ENCODE assay signal across 37 cellular contexts in the genomic region with DNA sequence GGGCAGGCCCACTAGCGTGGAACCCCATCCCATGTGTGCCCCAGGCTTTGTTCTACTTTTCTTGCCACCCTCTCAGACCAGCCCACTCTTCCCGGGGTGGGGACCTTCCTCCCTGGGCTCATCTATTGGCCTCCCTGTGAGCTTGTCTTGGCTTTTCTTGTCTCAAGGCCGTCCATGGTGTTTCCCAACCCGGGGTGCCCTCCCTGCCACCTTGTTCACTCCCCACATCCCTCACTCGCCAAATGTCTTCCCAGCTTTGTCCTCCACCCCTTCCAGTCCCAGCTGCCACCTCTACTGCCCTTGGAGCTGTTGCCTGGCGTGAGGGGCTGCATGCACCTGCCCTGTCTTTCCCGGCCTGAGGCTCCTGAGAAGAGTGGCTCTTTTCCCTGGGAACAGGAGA. TPM values are rescaled to one million over a fixed set of nuclear protein-coding genes. Genes with fewer than 3 reads are reported as not detected.
"Had no signal": no experiment of that assay in that cellular context is flagged by ENCODE, and none has a peak within 500 bp of the region (broad histone marks: within the 10 kb centered on the region; RNA-seq: fewer than 3 reads in every experiment).

No MANE protein-coding gene starts in this region.

- H3K27me3 Mint-ChIP-seq: activated naive CD8-positive, alpha-beta T cell treated with anti-CD3 and anti-CD28 coated beads for 36 hours; T-cell had no signal

- DNase-seq: activated CD4-positive, alpha-beta memory T cell treated with anti-CD3 and anti-CD28 coated beads, Interleukin-2, amount 10 ng/mL, durations not matched to agents 7 days and 5 days; activated CD4-positive, alpha-beta T cell treated with anti-CD3 and anti-CD28 coated beads for 1 hour; activated CD4-positive, alpha-beta T cell treated with anti-CD3 and anti-CD28 coated beads for 48 hours; activated CD4-positive, CD25-positive, alpha-beta regulatory T cell; activated CD8-positive, alpha-beta memory T cell treated with anti-CD3 and anti-CD28 coated beads for 24 hours; activated CD8-positive, alpha-beta memory T cell treated with anti-CD3 and anti-CD28 coated beads, Interleukin-2, amount 10 ng/mL, durations not matched to agents 7 days and 5 days; activated CD8-positive, alpha-beta memory T cell treated with anti-CD3 and anti-CD28 coated beads, Interleukin-2, amount 50 U/mL, for 48 hours; activated effector memory CD4-positive, alpha-beta T cell treated with anti-CD3 and anti-CD28 coated beads, Interleukin-2, amount 50 U/mL, for 16 hours; activated naive CD4-positive, alpha-beta T cell; activated naive CD4-positive, alpha-beta T cell treated with anti-CD3 and anti-CD28 coated beads, Interleukin-2, amount 50 U/mL, for 16 hours; activated naive CD8-positive, alpha-beta T cell treated with anti-CD3 and anti-CD28 coated beads for 36 hours; activated T-cell treated with anti-CD3 and anti-CD28 coated beads, Interleukin-2, amount 50 U/mL, for 72 hours; amygdala; Karpas-422; KBM-7; NCI-H1105; NCI-H1417 treated with DMSO at 0.1 percent for 48 hours; NCI-H1694; NCI-H1930; NCI-H510A; NCI-H526; NCI-H748 treated with DMSO at 0.1 percent for 48 hours; NK-92 treated with Interleukin-12 subunit alpha and Interleukin-12 subunit beta, amount 100 ng/mL, for 24 hours; PC-9; SIG-M5; T-cell; T-helper 2 cell; T-helper 9 cell; WERI-Rb-1 had no signal

- H3K4me1 Mint-ChIP-seq: activated CD4-positive, alpha-beta memory T cell treated with anti-CD3 and anti-CD28 coated beads, Interleukin-2, amount 10 ng/mL, durations not matched to agents 7 days and 5 days; activated CD8-positive, alpha-beta memory T cell treated with anti-CD3 and anti-CD28 coated beads, Interleukin-2, amount 10 ng/mL, durations not matched to agents 7 days and 5 days; activated naive CD8-positive, alpha-beta T cell treated with anti-CD3 and anti-CD28 coated beads for 36 hours; activated T-helper 17 cell treated with anti-CD3 and anti-CD28 coated beads, Interleukin-2, amount 50 U/mL, for 72 hours; T-cell had no signal

- H3K27ac Mint-ChIP-seq: activated CD4-positive, alpha-beta memory T cell treated with anti-CD3 and anti-CD28 coated beads, Interleukin-2, amount 10 ng/mL, durations not matched to agents 7 days and 5 days; activated CD8-positive, alpha-beta memory T cell treated with anti-CD3 and anti-CD28 coated beads, Interleukin-2, amount 10 ng/mL, durations not matched to agents 7 days and 5 days; activated naive CD8-positive, alpha-beta T cell treated with anti-CD3 and anti-CD28 coated beads for 36 hours; activated T-cell treated with anti-CD3 and anti-CD28 coated beads, Interleukin-2, amount 50 U/mL, for 72 hours had no signal

- H3K9me3 ChIP-seq: ascending aorta had no signal

- H3K9me3 Mint-ChIP-seq: activated CD4-positive, alpha-beta memory T cell treated with anti-CD3 and anti-CD28 coated beads, Interleukin-2, amount 10 ng/mL, durations not matched to agents 7 days and 5 days; activated naive CD8-positive, alpha-beta T cell treated with anti-CD3 and anti-CD28 coated beads for 36 hours; activated T-cell treated with anti-CD3 and anti-CD28 coated beads, Interleukin-2, amount 50 U/mL, for 72 hours; activated T-helper 17 cell treated with anti-CD3 and anti-CD28 coated beads, Interleukin-2, amount 50 U/mL, for 72 hours; T-cell had no signal

- ATAC-seq: activated CD8-positive, alpha-beta memory T cell treated with anti-CD3 and anti-CD28 coated beads, Interleukin-2, amount 10 ng/mL, durations not matched to agents 7 days and 5 days; activated T-cell treated with anti-CD3 and anti-CD28 coated beads, Interleukin-2, amount 50 U/mL, for 72 hours; activated T-helper 17 cell treated with anti-CD3 and anti-CD28 coated beads, Interleukin-2, amount 50 U/mL, for 72 hours; Right ventricle myocardium inferior; SK-N-SH treated with all-trans-retinoic acid at 6 μM for 48 hours; T-cell had no signal

- H3K4me3 Mint-ChIP-seq: activated CD4-positive, alpha-beta memory T cell treated with anti-CD3 and anti-CD28 coated beads, Interleukin-2, amount 10 ng/mL, durations not matched to agents 7 days and 5 days; activated CD8-positive, alpha-beta memory T cell treated with anti-CD3 and anti-CD28 coated beads, Interleukin-2, amount 10 ng/mL, durations not matched to agents 7 days and 5 days; activated naive CD8-positive, alpha-beta T cell treated with anti-CD3 and anti-CD28 coated beads for 36 hours; activated T-cell treated with anti-CD3 and anti-CD28 coated beads, Interleukin-2, amount 50 U/mL, for 72 hours; activated T-helper 17 cell treated with anti-CD3 and anti-CD28 coated beads, Interleukin-2, amount 50 U/mL, for 72 hours; T-cell had no signal

- H3K36me3 Mint-ChIP-seq: activated CD8-positive, alpha-beta memory T cell treated with anti-CD3 and anti-CD28 coated beads, Interleukin-2, amount 10 ng/mL, durations not matched to agents 7 days and 5 days; activated naive CD8-positive, alpha-beta T cell treated with anti-CD3 and anti-CD28 coated beads for 36 hours had no signal

RNA-seq across cellular contexts. Expression of a gene that starts 18.4 kb away (rescaled TPM):
- total RNA-seq: activated CD4-positive, alpha-beta memory T cell treated with anti-CD3 and anti-CD28 coated beads, Interleukin-2, amount 10 ng/mL, durations not matched to agents 7 days and 5 days; activated CD8-positive, alpha-beta memory T cell treated with anti-CD3 and anti-CD28 coated beads, Interleukin-2, amount 10 ng/mL, durations not matched to agents 7 days and 5 days; activated naive CD8-positive, alpha-beta T cell treated with anti-CD3 and anti-CD28 coated beads for 36 hours; activated T-cell treated with anti-CD3 and anti-CD28 coated beads, Interleukin-2, amount 50 U/mL, for 72 hours; activated T-helper 17 cell treated with anti-CD3 and anti-CD28 coated beads, Interleukin-2, amount 50 U/mL, for 72 hours; ascending aorta; cardiac septum; MCF 10A; OCI-LY7; PC-9; Right ventricle myocardium inferior; SK-MEL-5; T-cell had no signal

RNA-seq across cellular contexts. Expression of a gene that starts 45.3 kb away (rescaled TPM):
- total RNA-seq: activated CD8-positive, alpha-beta memory T cell treated with anti-CD3 and anti-CD28 coated beads, Interleukin-2, amount 10 ng/mL, durations not matched to agents 7 days and 5 days; activated naive CD8-positive, alpha-beta T cell treated with anti-CD3 and anti-CD28 coated beads for 36 hours; activated T-helper 17 cell treated with anti-CD3 and anti-CD28 coated beads, Interleukin-2, amount 50 U/mL, for 72 hours; OCI-LY7; SK-MEL-5 had no signal
